ENCODE assay signal across 1 cellular context in genomic region chr12:27655476-27655875, GRCh38. TPM values are rescaled to one million over a fixed set of nuclear protein-coding genes. Genes with fewer than 3 reads are reported as not detected.
"Had no signal": no experiment of that assay in that cellular context is flagged by ENCODE, and none has a peak within 500 bp of the region (broad histone marks: within the 10 kb centered on the region; RNA-seq: fewer than 3 reads in every experiment).

No MANE protein-coding gene starts in this region.

RNA-seq across cellular contexts. Expression of gene REP15, which starts 40.8 kb away (rescaled TPM):
- polyA plus RNA-seq: IgD-negative memory B cell had no signal
